1 cellular context compared by ENCODE assay signal in genomic region chr7:157686285-157686894, GRCh38.
TF ChIP-seq lines count a peak whose summit lies in the region.

No MANE protein-coding gene starts in this region.

TF ChIP-seq in WTC11, 78 proteins besides CTCF, POLR2A, EP300 and RAD21 (continued from another document):
- no peak for TF ChIP-seq PREB (CRISPR knock-in tag; IDR thresholded peaks at IDR 0.05; ENCODE audit: borderline replicate concordance)
- no peak for TF ChIP-seq EMX1 (CRISPR knock-in tag; IDR thresholded peaks at IDR 0.05)
TF ChIP-seq in WTC11: peak in this region for 0.
